In genomic region chr1:161886589-161886988, GRCh38 we compare ENCODE assay signal across 26 cellular contexts.
"Had no signal": no experiment of that assay in that cellular context is flagged by ENCODE, and none has a peak within 500 bp of the region (broad histone marks: within the 10 kb centered on the region; RNA-seq: fewer than 3 reads in every experiment).

No MANE protein-coding gene starts in this region.

- H3K27me3 ChIP-seq: left lung, pancreas, stomach, testis, thyroid gland, transverse colon, upper lobe of left lung had no signal

- ATAC-seq: left colon; left lung; naive thymus-derived CD8-positive, alpha-beta T cell; pancreas; right cardiac atrium; sciatic nerve; stimulated activated naive B cell treated with anti-CD40 and anti-IgM and Interleukin-4, amounts not matched to agents 10 μg/mL and 1 μg/mL and 100 μg/mL, for 72 hours; stimulated activated naive CD8-positive, alpha-beta T cell treated with anti-CD3 and anti-CD28 coated beads, Interleukin-15, Interleukin-2, amounts not matched to agents 100 U/mL and 50 U/mL, for 24 hours had no signal

- H3K27ac ChIP-seq: left lung, pancreas, prostate gland, skin epidermis, stomach, testis, thyroid gland, upper lobe of left lung had no signal

- H3K4me1 ChIP-seq: prostate gland, testis had no signal

- DNase-seq: hypothalamus; immature natural killer cell; kidney; left colon; left lung; naive thymus-derived CD8-positive, alpha-beta T cell; nucleus accumbens; pancreas; posterior cingulate gyrus; retina; stimulated activated CD4-positive, alpha-beta T cell treated with anti-CD3 and anti-CD28 coated beads, Interleukin-12 subunit alpha, Interleukin-12 subunit beta, amount 100 ng/mL, for 4 hours; stimulated activated CD4-positive, alpha-beta T cell treated with anti-CD3 and anti-CD28 coated beads, Interleukin-15, amount 100 ng/mL, for 24 hours; stimulated activated CD4-positive, alpha-beta T cell treated with anti-CD3 and anti-CD28 coated beads, Interleukin-2, amount 100 ng/mL, for 24 hours; stimulated activated CD4-positive, alpha-beta T cell treated with anti-CD3 and anti-CD28 coated beads, Interleukin-4, amount 100 ng/mL, for 1 hour; stimulated activated naive B cell treated with anti-CD40 and anti-IgM and Interleukin-4, amounts not matched to agents 10 μg/mL and 1 μg/mL and 100 μg/mL, for 72 hours; stimulated activated naive CD8-positive, alpha-beta T cell treated with anti-CD3 and anti-CD28 coated beads, Interleukin-15, Interleukin-2, amounts not matched to agents 100 U/mL and 50 U/mL, for 24 hours; stomach; testis; thyroid gland; transverse colon; upper lobe of left lung had no signal

- H3K36me3 ChIP-seq: pancreas, prostate gland had no signal

- H3K4me3 ChIP-seq: left lung, lung, pancreas, prostate gland, skin epidermis, stomach, testis, thyroid gland, transverse colon, upper lobe of left lung had no signal

- H3K9me3 ChIP-seq: left lung, pancreas, prostate gland, stomach, testis, thyroid gland, transverse colon, upper lobe of left lung had no signal
